ENCODE assay signal across 8 cellular contexts in genomic region chr5:179821298-179822058, GRCh38. TPM values are rescaled to one million over a fixed set of nuclear protein-coding genes. Genes with fewer than 3 reads are reported as not detected.
DNase-seq lines count a peak whose midpoint lies in the region; ATAC-seq, FAIRE-seq and TF ChIP-seq lines count a peak whose summit lies in the region.

No MANE protein-coding gene starts in this region.

- H3K36me3 Mint-ChIP-seq in activated T-helper 1 cell treated with anti-CD3 and anti-CD28 coated beads, Interleukin-12 subunit alpha, Interleukin-12 subunit beta, Interleukin-2, Interleukin-4 antibody, amounts not matched to agents 30 ng/mL and 10 ng/mL and 1 ng/mL, durations not matched to agents 14 hours and 24 hours and 36 hours (ENCODE audit: low read depth): peaks cover 22% of the 10 kb centered on the region
- peaks cover 7 to 10% of the 10 kb centered on the region in 2 donors for H3K36me3 Mint-ChIP-seq in naive B cell
- H3K36me3 Mint-ChIP-seq in stimulated activated effector memory CD8-positive, alpha-beta T cell treated with anti-CD3 and anti-CD28 coated beads, Interleukin-12 subunit alpha, Interleukin-12 subunit beta, amount 100 ng/mL, for 72 hours: peaks cover 80% of the 10 kb centered on the region

- H3K27ac ChIP-seq in HUES48 (ENCODE audit: low read depth, low read length): peak overlapping the region; percentile 94

- peak overlapping the region; percentile 97 for H3K27ac Mint-ChIP-seq in activated T-helper 1 cell treated with anti-CD3 and anti-CD28 coated beads, Interleukin-12 subunit alpha, Interleukin-12 subunit beta, Interleukin-2, Interleukin-4 antibody, amounts not matched to agents 30 ng/mL and 10 ng/mL and 1 ng/mL, durations not matched to agents 14 hours and 24 hours and 36 hours
- H3K27ac Mint-ChIP-seq in naive B cell: peak overlapping the region; percentile 98 to 99 (median 98)
- peak overlapping the region; percentile 95 for H3K27ac Mint-ChIP-seq in stimulated activated effector memory CD8-positive, alpha-beta T cell treated with anti-CD3 and anti-CD28 coated beads, Interleukin-12 subunit alpha, Interleukin-12 subunit beta, amount 100 ng/mL, for 72 hours

- H3K27me3 ChIP-seq in HUES48 (ENCODE audit: control insufficient read depth, insufficient read depth, low read length): no peaks in the 10 kb centered on the region; the same call in 1 of the 2 replicates

- TF ChIP-seq CTCF in D721Med (IDR thresholded peaks at IDR 0.05; ENCODE audit: insufficient read depth, missing control alignments): no peak

- ATAC-seq in GM21381 (IDR thresholded peaks at IDR 0.05; ENCODE audit: unreplicated experiment): peak; percentile 43
- peak; percentile 45 to 50 for ATAC-seq in naive B cell (ENCODE audit: low read depth in 2 of 2)
- peak; percentile 77 for ATAC-seq in stimulated activated effector memory CD8-positive, alpha-beta T cell treated with anti-CD3 and anti-CD28 coated beads, Interleukin-12 subunit alpha, Interleukin-12 subunit beta, amount 100 ng/mL, for 72 hours

- H3K9ac ChIP-seq in HUES48 (ENCODE audit: low read depth, low read length): peak overlapping the region; percentile 79

- H3K4me3 ChIP-seq in HUES48 (ENCODE audit: low read depth, low read length): peak overlapping the region; percentile 91

- H3K4me1 ChIP-seq in HUES48 (ENCODE audit: control insufficient read depth, insufficient read depth, low read length): peaks cover 35% of the 10 kb centered on the region

- peak overlapping the region; percentile 95 for H3K4me3 Mint-ChIP-seq in activated T-helper 1 cell treated with anti-CD3 and anti-CD28 coated beads, Interleukin-12 subunit alpha, Interleukin-12 subunit beta, Interleukin-2, Interleukin-4 antibody, amounts not matched to agents 30 ng/mL and 10 ng/mL and 1 ng/mL, durations not matched to agents 14 hours and 24 hours and 36 hours
- peak overlapping the region; percentile 90 to 99 (median 96) for H3K4me3 Mint-ChIP-seq in naive B cell
- peak overlapping the region; percentile 88 for H3K4me3 Mint-ChIP-seq in stimulated activated effector memory CD8-positive, alpha-beta T cell treated with anti-CD3 and anti-CD28 coated beads, Interleukin-12 subunit alpha, Interleukin-12 subunit beta, amount 100 ng/mL, for 72 hours

- peaks cover 39% of the 10 kb centered on the region for H3K36me3 ChIP-seq in HUES48 (ENCODE audit: control insufficient read depth, insufficient read depth, low read length)

- no peaks in the 10 kb centered on the region for H3K27me3 Mint-ChIP-seq in activated T-helper 1 cell treated with anti-CD3 and anti-CD28 coated beads, Interleukin-12 subunit alpha, Interleukin-12 subunit beta, Interleukin-2, Interleukin-4 antibody, amounts not matched to agents 30 ng/mL and 10 ng/mL and 1 ng/mL, durations not matched to agents 14 hours and 24 hours and 36 hours (ENCODE audit: insufficient read depth)
- no peaks in the 10 kb centered on the region for H3K27me3 Mint-ChIP-seq in naive B cell

- no peak for FAIRE-seq in D721Med (lab: Jason Lieb, UNC)

- peaks cover 45% of the 10 kb centered on the region for H3K4me1 Mint-ChIP-seq in activated T-helper 1 cell treated with anti-CD3 and anti-CD28 coated beads, Interleukin-12 subunit alpha, Interleukin-12 subunit beta, Interleukin-2, Interleukin-4 antibody, amounts not matched to agents 30 ng/mL and 10 ng/mL and 1 ng/mL, durations not matched to agents 14 hours and 24 hours and 36 hours (ENCODE audit: low read depth)
- H3K4me1 Mint-ChIP-seq in naive B cell: peaks cover 37 to 64% (median 60%) of the 10 kb centered on the region in 3 donors
- H3K4me1 Mint-ChIP-seq in stimulated activated effector memory CD8-positive, alpha-beta T cell treated with anti-CD3 and anti-CD28 coated beads, Interleukin-12 subunit alpha, Interleukin-12 subunit beta, amount 100 ng/mL, for 72 hours: peaks cover 63% of the 10 kb centered on the region

- DNase-seq in D721Med (ENCODE audit: insufficient read length, low spot score): peak; percentile 97
- DNase-seq in activated T-helper 1 cell treated with anti-CD3 and anti-CD28 coated beads, Interleukin-12 subunit alpha, Interleukin-12 subunit beta, Interleukin-2, Interleukin-4 antibody, amounts not matched to agents 30 ng/mL and 10 ng/mL and 1 ng/mL, durations not matched to agents 14 hours and 24 hours and 36 hours (ENCODE audit: low spot score): peak; percentile 83
- DNase-seq in fibroblast of gingiva (ENCODE audit: low read depth): peak; percentile 94
- peak; percentile 85 for DNase-seq in naive B cell
- DNase-seq in stimulated activated effector memory CD8-positive, alpha-beta T cell treated with anti-CD3 and anti-CD28 coated beads, Interleukin-12 subunit alpha, Interleukin-12 subunit beta, amount 100 ng/mL, for 72 hours (ENCODE audit: low spot score in 2 of 2): peak; percentile 73 to 92

- H3K9me3 ChIP-seq in HUES48 (ENCODE audit: control insufficient read depth, insufficient read depth, low read length): no peaks in the 10 kb centered on the region

- H3K9me3 Mint-ChIP-seq in activated T-helper 1 cell treated with anti-CD3 and anti-CD28 coated beads, Interleukin-12 subunit alpha, Interleukin-12 subunit beta, Interleukin-2, Interleukin-4 antibody, amounts not matched to agents 30 ng/mL and 10 ng/mL and 1 ng/mL, durations not matched to agents 14 hours and 24 hours and 36 hours: no peaks in the 10 kb centered on the region
- no peaks in the 10 kb centered on the region for H3K9me3 Mint-ChIP-seq in naive B cell
- H3K9me3 Mint-ChIP-seq in stimulated activated effector memory CD8-positive, alpha-beta T cell treated with anti-CD3 and anti-CD28 coated beads, Interleukin-12 subunit alpha, Interleukin-12 subunit beta, amount 100 ng/mL, for 72 hours: no peaks in the 10 kb centered on the region

- intact Hi-C loops in activated T-helper 1 cell treated with anti-CD3 and anti-CD28 coated beads, Interleukin-12 subunit alpha, Interleukin-12 subunit beta, Interleukin-2, Interleukin-4 antibody, amounts not matched to agents 30 ng/mL and 10 ng/mL and 1 ng/mL, durations not matched to agents 14 hours and 24 hours and 36 hours (cut with micrococcal nuclease): loop anchor here (1.0 to 5.0 kb wide), 7 partner anchors 10 to 531 kb away; partner anchors contain the start of genes CANX, GFPT2, MGAT4B and MRNIP

TF ChIP-seq in PFSK-1, 5 proteins besides CTCF, POLR2A, EP300 and RAD21:
- TF ChIP-seq FOXP2 (optimal IDR thresholded peaks at IDR 0.05; ENCODE audit: borderline replicate concordance, extremely low read depth, extremely low read length, insufficient read depth): no peak
- TF ChIP-seq POLR2AphosphoS5 (IDR thresholded peaks at IDR 0.05; ENCODE audit: low read depth, low read length): peak; percentile 81; the same call in 1 of the 2 replicates
- TF ChIP-seq TAF1 (IDR thresholded peaks at IDR 0.05; ENCODE audit: borderline replicate concordance, insufficient read depth, low read length): peak; percentile 74; the same call in 1 of the 2 replicates

RNA-seq across cellular contexts. Expression of gene SQSTM1, which starts 0.8 kb away (rescaled TPM):
- 734 TPM for polyA plus RNA-seq in PFSK-1 (2012; ENCODE audit: insufficient read length, low read depth)
- total RNA-seq in activated T-helper 1 cell treated with anti-CD3 and anti-CD28 coated beads, Interleukin-12 subunit alpha, Interleukin-12 subunit beta, Interleukin-2, Interleukin-4 antibody, amounts not matched to agents 30 ng/mL and 10 ng/mL and 1 ng/mL, durations not matched to agents 14 hours and 24 hours and 36 hours: 221 and 233 TPM in 2 replicates
- polyA plus RNA-seq in naive B cell (ENCODE audit: low read depth in 6 of 6): 100 to 1,000 TPM; 177 to 246 (median 194) TPM

RNA-seq across cellular contexts. Expression of gene MGAT4B, which starts 14.8 kb away (rescaled TPM):
- 236 TPM for polyA plus RNA-seq in PFSK-1 (2012; ENCODE audit: insufficient read length, low read depth)
- 124 and 132 TPM in 2 replicates for total RNA-seq in activated T-helper 1 cell treated with anti-CD3 and anti-CD28 coated beads, Interleukin-12 subunit alpha, Interleukin-12 subunit beta, Interleukin-2, Interleukin-4 antibody, amounts not matched to agents 30 ng/mL and 10 ng/mL and 1 ng/mL, durations not matched to agents 14 hours and 24 hours and 36 hours
- polyA plus RNA-seq in naive B cell (ENCODE audit: low read depth in 6 of 6): 10 to 100 TPM in 3 of 6 donors, 1 to 10 TPM in 3; 6.2 to 17.3 (median 9.5) TPM

RNA-seq across cellular contexts. Expression of gene LTC4S, which starts 27.7 kb away (rescaled TPM):
- 1.1 TPM for polyA plus RNA-seq in PFSK-1 (2012; ENCODE audit: insufficient read length, low read depth)
- total RNA-seq in activated T-helper 1 cell treated with anti-CD3 and anti-CD28 coated beads, Interleukin-12 subunit alpha, Interleukin-12 subunit beta, Interleukin-2, Interleukin-4 antibody, amounts not matched to agents 30 ng/mL and 10 ng/mL and 1 ng/mL, durations not matched to agents 14 hours and 24 hours and 36 hours: 0.64 and 1.7 TPM in 2 replicates
- polyA plus RNA-seq in naive B cell (ENCODE audit: low read depth in 6 of 6): under 1 TPM in 3 of 6 donors, not detected in 3; 0.49 to 0.82 (median 0.63) TPM

RNA-seq across cellular contexts. Expression of gene MRNIP, which starts 37.1 kb away (rescaled TPM):
- polyA plus RNA-seq in PFSK-1 (2012; ENCODE audit: insufficient read length, low read depth): 18.0 TPM
- total RNA-seq in activated T-helper 1 cell treated with anti-CD3 and anti-CD28 coated beads, Interleukin-12 subunit alpha, Interleukin-12 subunit beta, Interleukin-2, Interleukin-4 antibody, amounts not matched to agents 30 ng/mL and 10 ng/mL and 1 ng/mL, durations not matched to agents 14 hours and 24 hours and 36 hours: 24.6 and 26.3 TPM in 2 replicates
- 10 to 100 TPM in 5 of 6 donors, 1 to 10 TPM in 1; 4.4 to 21.2 (median 16.6) TPM for polyA plus RNA-seq in naive B cell (ENCODE audit: low read depth in 6 of 6)

Comparison
In these comparisons a context has a peak if more than half of its experiments do, and no peak if none do; other contexts are left out.
1. Peak in every context shown above with its lines: DNase-seq, ATAC-seq, H3K4me3 ChIP-seq and H3K27ac ChIP-seq.